1 cellular context compared by ENCODE assay signal in genomic region chr2:119257198-119257597, GRCh38.
TF ChIP-seq lines count a peak whose summit lies in the region.

No MANE protein-coding gene starts in this region.

TF ChIP-seq in GM23338, 12 proteins besides CTCF, POLR2A, EP300 and RAD21 (continued from another document):
- no peak for TF ChIP-seq ZNF462 (CRISPR knock-in tag; IDR thresholded peaks at IDR 0.05)
